Comparison of ENCODE assay signal across 17 cellular contexts in the genomic region with DNA sequence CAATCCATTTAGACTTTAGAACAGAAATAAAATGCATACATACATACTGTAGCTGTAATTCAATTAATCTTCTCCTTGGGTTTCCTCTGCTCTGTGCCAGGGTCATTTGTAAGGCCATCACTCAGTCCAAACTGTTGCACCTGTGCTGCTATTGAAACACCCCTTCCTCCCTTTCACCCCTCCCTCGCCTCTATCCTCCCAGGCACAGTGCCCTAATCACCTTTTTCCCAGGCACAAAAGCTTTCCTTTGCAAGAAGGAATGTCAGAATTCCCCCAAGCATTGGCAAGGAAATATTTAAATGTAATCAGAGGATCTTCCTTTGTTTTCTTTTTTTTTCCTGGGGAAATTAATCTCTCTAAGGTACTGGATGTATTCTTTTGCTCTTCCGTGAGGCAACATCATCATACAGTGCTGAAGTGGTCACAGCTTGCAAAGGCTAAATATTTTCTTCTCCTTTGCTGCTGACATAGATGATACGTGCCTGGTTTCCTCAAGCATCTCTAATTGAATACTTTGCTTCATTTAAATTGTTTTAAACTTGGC.
A peak's percentile ranks its signal among the peaks of the same experiment; 100 is the strongest.
DNase-seq lines count a peak whose midpoint lies in the region; ATAC-seq, FAIRE-seq and TF ChIP-seq lines count a peak whose summit lies in the region.
"Had no signal": no experiment of that assay in that cellular context is flagged by ENCODE, and none has a peak within 500 bp of the region (broad histone marks: within the 10 kb centered on the region; RNA-seq: fewer than 3 reads in every experiment).

No MANE protein-coding gene starts in this region.

- H3K4me3 ChIP-seq in A549 (no peak overlapping the region), HAP-1 (no peak overlapping the region), astrocyte (ENCODE audit: insufficient read depth, low read depth, low read length) (no peak overlapping the region), keratinocyte (ENCODE audit: control insufficient read depth in 2 of 3, extremely low read depth in 1 of 3, insufficient read depth in 2 of 3, low read depth in 1 of 3, low read length in 3 of 3) (no peak overlapping the region)
- H3K4me3 ChIP-seq: GM23248, SJSA1 had no signal

- 85% methylated on average over 3 of the region's 3 CpGs for WGBS in A549 (ENCODE audit: missing lambda C conversion rate)

- no peak for DNase-seq in A549 (ENCODE audit: low read depth in 1 of 2, low spot score in 1 of 2)
- peak; percentile 17 to 34 for DNase-seq in HAP-1 (ENCODE audit: low spot score in 2 of 2)
- peak; percentile 20 for DNase-seq in astrocyte (ENCODE audit: low read depth)
- DNase-seq in keratinocyte (ENCODE audit: low read depth, low spot score) = no peak
- DNase-seq in activated T-cell treated with anti-CD3 and anti-CD28 coated beads, Interleukin-2, amount 50 U/mL, for 1 hour = no peak
- DNase-seq in progenitor cell of endocrine pancreas (ENCODE audit: low spot score, unreplicated experiment) = no peak
- no peak for DNase-seq in GOT3 (lab: John Stamatoyannopoulos, UW)
- no peak for DNase-seq in nucleus accumbens (lab: John Stamatoyannopoulos, UW)
- DNase-seq: ACHN; CD4-positive, CD25-positive, alpha-beta regulatory T cell; DMS79; GDM1; Kasumi-1; NCI-H446; SW 1271 had no signal

- FAIRE-seq in A549 (lab: Jason Lieb, UNC) (no peak), astrocyte (lab: Jason Lieb, UNC) (no peak), keratinocyte (lab: Jason Lieb, UNC) (peak; percentile 20)

- TF ChIP-seq POLR2A in A549 (IDR thresholded peaks at IDR 0.05; ENCODE audit: low read length) = no peak

- ATAC-seq in A549 = no peak

- no peak for TF ChIP-seq EP300 in A549 (IDR thresholded peaks at IDR 0.05)

- no peaks in the 10 kb centered on the region for H3K27me3 ChIP-seq in HAP-1 (ENCODE audit: low read depth)
- H3K27me3 ChIP-seq in astrocyte (ENCODE audit: insufficient read depth, low read length) = no peaks in the 10 kb centered on the region
- H3K27me3 ChIP-seq in keratinocyte (ENCODE audit: control insufficient read depth, extremely low read depth, insufficient read depth, low read length) = no peaks in the 10 kb centered on the region
- H3K27me3 ChIP-seq: SJSA1 had no signal

- H3K4me2 ChIP-seq in A549 = no peak overlapping the region
- no peak overlapping the region for H3K4me2 ChIP-seq in astrocyte (ENCODE audit: low read length)
- H3K4me2 ChIP-seq in keratinocyte (ENCODE audit: control insufficient read depth, extremely low read depth, insufficient read depth, low read depth, low read length) = no peak overlapping the region

- in situ Hi-C loops in HAP-1 (cut with MboI; ENCODE audit: low sequenced_read_pairs) = loop anchor here (10.0 to 25.0 kb wide), 4 partner anchors 357 to 799 kb away; no protein-coding TSS in a partner anchor

- H3K36me3 Mint-ChIP-seq in astrocyte (ENCODE audit: low read depth, unreplicated experiment) = no peaks in the 10 kb centered on the region
- H3K36me3 Mint-ChIP-seq in progenitor cell of endocrine pancreas (ENCODE audit: insufficient read depth) = no peaks in the 10 kb centered on the region
- H3K36me3 Mint-ChIP-seq: CD4-positive, CD25-positive, alpha-beta regulatory T cell had no signal

- H3K9me3 ChIP-seq in A549 (no peaks in the 10 kb centered on the region), HAP-1 (no peaks in the 10 kb centered on the region), astrocyte (ENCODE audit: insufficient read depth, low read depth, low read length) (no peaks in the 10 kb centered on the region), keratinocyte (ENCODE audit: control insufficient read depth, low read depth, low read length) (no peaks in the 10 kb centered on the region)
- H3K9me3 ChIP-seq: SJSA1 had no signal

- H3K36me3 ChIP-seq in HAP-1 (replicated peaks) (no peaks in the 10 kb centered on the region), astrocyte (ENCODE audit: insufficient read depth, low read length) (no peaks in the 10 kb centered on the region), keratinocyte (ENCODE audit: control insufficient read depth in 2 of 2, extremely low read depth in 1 of 2, insufficient read depth in 2 of 2, low read length in 2 of 2) (no peaks in the 10 kb centered on the region)
- H3K36me3 ChIP-seq: SJSA1 had no signal

- H3K9me3 Mint-ChIP-seq in astrocyte (ENCODE audit: unreplicated experiment) (no peaks in the 10 kb centered on the region), progenitor cell of endocrine pancreas (ENCODE audit: low read depth) (no peaks in the 10 kb centered on the region)
- H3K9me3 Mint-ChIP-seq: CD4-positive, CD25-positive, alpha-beta regulatory T cell had no signal

- peaks cover 33% of the 10 kb centered on the region for H3K4me1 Mint-ChIP-seq in astrocyte (ENCODE audit: low read depth, unreplicated experiment)
- H3K4me1 Mint-ChIP-seq in progenitor cell of endocrine pancreas (ENCODE audit: low read depth) = peaks cover 26% of the 10 kb centered on the region
- H3K4me1 Mint-ChIP-seq: CD4-positive, CD25-positive, alpha-beta regulatory T cell had no signal

- H3K79me2 ChIP-seq in astrocyte (ENCODE audit: insufficient read depth, low read length) = no peaks in the 10 kb centered on the region
- no peaks in the 10 kb centered on the region for H3K79me2 ChIP-seq in keratinocyte (ENCODE audit: control insufficient read depth, insufficient read depth, low read length)

- no peak for TF ChIP-seq CTCF in A549 (IDR thresholded peaks at IDR 0.05)
- TF ChIP-seq CTCF in astrocyte (IDR thresholded peaks at IDR 0.05; ENCODE audit: insufficient read depth, low read depth, low read length) = no peak
- TF ChIP-seq CTCF in keratinocyte (optimal IDR thresholded peaks at IDR 0.05 in 1 of 3, IDR thresholded peaks at IDR 0.05 in 1 of 3, conservative IDR thresholded peaks at IDR 0.05 in 1 of 3; ENCODE audit: extremely low read depth in 1 of 3, insufficient read depth in 2 of 3, low read length in 3 of 3) = no peak
- TF ChIP-seq CTCF in progenitor cell of endocrine pancreas (IDR thresholded peaks at IDR 0.05; ENCODE audit: unreplicated experiment) = no peak

- H3K4me1 ChIP-seq in A549 = peaks cover 63% of the 10 kb centered on the region
- peaks cover 38% of the 10 kb centered on the region for H3K4me1 ChIP-seq in HAP-1
- peaks cover 31% of the 10 kb centered on the region for H3K4me1 ChIP-seq in astrocyte (ENCODE audit: insufficient read depth, low read length)
- peaks cover 36% of the 10 kb centered on the region for H3K4me1 ChIP-seq in keratinocyte (ENCODE audit: control insufficient read depth, extremely low read depth, insufficient read depth, low read length)

- H3K9ac ChIP-seq in astrocyte (ENCODE audit: low read length) (no peak overlapping the region), keratinocyte (ENCODE audit: control insufficient read depth, extremely low read depth, insufficient read depth, low read length) (no peak overlapping the region)
- H3K9ac ChIP-seq: GM23248 had no signal

- dilution Hi-C loops in keratinocyte (cut with MboI; ENCODE audit: extremely low pct_ligation_motif_present, low sequenced_read_pairs) = no loop called here

- H2AFZ ChIP-seq in astrocyte (ENCODE audit: low read depth, low read length) (no peak overlapping the region), keratinocyte (ENCODE audit: control insufficient read depth, low read length) (no peak overlapping the region)
- H2AFZ ChIP-seq: GM23248 had no signal

- no peaks in the 10 kb centered on the region for H3K9me1 ChIP-seq in keratinocyte (ENCODE audit: control insufficient read depth, extremely low read depth, insufficient read depth, low read length)

- no peak for TF ChIP-seq RAD21 in A549 (conservative IDR thresholded peaks at IDR 0.05 in 1 of 2, IDR thresholded peaks at IDR 0.05 in 1 of 2)

- POLR2A ChIA-PET in A549 (lab: Yijun Ruan, JAX) = no interaction called here

- H3K27ac ChIP-seq in A549 = peak overlapping the region; percentile 20 to 73; a peak in 5 of 6 replicates
- H3K27ac ChIP-seq in astrocyte (ENCODE audit: low read depth, low read length) = no peak overlapping the region
- H3K27ac ChIP-seq in keratinocyte (ENCODE audit: control insufficient read depth, insufficient read depth, low read length) = no peak overlapping the region
- H3K27ac ChIP-seq: GM23248, SJSA1 had no signal

- H3K27ac Mint-ChIP-seq in astrocyte (ENCODE audit: unreplicated experiment) (peak overlapping the region; percentile 51), progenitor cell of endocrine pancreas (no peak overlapping the region)

- CTCF ChIA-PET in A549 (lab: Yijun Ruan, JAX) = interaction anchor here (0.7 to 1.9 kb wide), 12 partner anchors 11 to 1072 kb away, joined by 3 to 4 read pairs (median 3); no protein-coding TSS in a partner anchor

- H3K27me3 Mint-ChIP-seq in astrocyte (ENCODE audit: low read depth, unreplicated experiment) (no peaks in the 10 kb centered on the region), progenitor cell of endocrine pancreas (peaks cover 4% of the 10 kb centered on the region)

- no peak overlapping the region for H3K4me3 Mint-ChIP-seq in astrocyte (ENCODE audit: unreplicated experiment)
- H3K4me3 Mint-ChIP-seq in progenitor cell of endocrine pancreas (ENCODE audit: low read depth) = no peak overlapping the region
- H3K4me3 Mint-ChIP-seq: CD4-positive, CD25-positive, alpha-beta regulatory T cell had no signal

- no peaks in the 10 kb centered on the region for H4K20me1 ChIP-seq in astrocyte (ENCODE audit: insufficient read depth, low read length)
- H4K20me1 ChIP-seq in keratinocyte (ENCODE audit: control insufficient read depth, extremely low read depth, insufficient read depth, low read length) = no peaks in the 10 kb centered on the region

TF ChIP-seq in A549, 52 proteins besides CTCF, POLR2A, EP300 and RAD21 (continues in another document):
- TF ChIP-seq CHD4 (IDR thresholded peaks at IDR 0.05; ENCODE audit: borderline replicate concordance) (no peak), GATA3 (IDR thresholded peaks at IDR 0.05; ENCODE audit: borderline replicate concordance) (no peak), FOSB (CRISPR knock-in tag; IDR thresholded peaks at IDR 0.05) (no peak), CBX2 (IDR thresholded peaks at IDR 0.05; ENCODE audit: borderline replicate concordance, low read depth) (no peak), BHLHE40 (IDR thresholded peaks at IDR 0.05; ENCODE audit: low read depth, low read length) (no peak), SREBF2 (IDR thresholded peaks at IDR 0.05) (no peak), ZFP36 (IDR thresholded peaks at IDR 0.05; ENCODE audit: borderline replicate concordance, partially characterized antibody) (no peak), NR3C1 (IDR thresholded peaks at IDR 0.05) (no peak), TFCP2L1 (CRISPR knock-in tag; IDR thresholded peaks at IDR 0.05) (no peak), CHD2 (IDR thresholded peaks at IDR 0.05; ENCODE audit: low read length, partially characterized antibody) (no peak), JUN (IDR thresholded peaks at IDR 0.05) (no peak), CEBPB (IDR thresholded peaks at IDR 0.05) (no peak)
- TF ChIP-seq, protein P1, sequence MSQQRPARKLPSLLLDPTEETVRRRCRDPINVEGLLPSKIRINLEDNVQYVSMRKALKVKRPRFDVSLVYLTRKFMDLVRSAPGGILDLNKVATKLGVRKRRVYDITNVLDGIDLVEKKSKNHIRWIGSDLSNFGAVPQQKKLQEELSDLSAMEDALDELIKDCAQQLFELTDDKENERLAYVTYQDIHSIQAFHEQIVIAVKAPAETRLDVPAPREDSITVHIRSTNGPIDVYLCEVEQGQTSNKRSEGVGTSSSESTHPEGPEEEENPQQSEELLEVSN (IDR thresholded peaks at IDR 0.05; ENCODE audit: borderline replicate concordance, low read depth) = no peak

Comparison
In these comparisons a context has a peak if more than half of its experiments do, and no peak if none do; other contexts are left out.
1. DNase-seq: peak in HAP-1 (2 of 2) and astrocyte (single experiment); none in A549 (0 of 2), keratinocyte (single experiment), activated T-cell treated with anti-CD3 and anti-CD28 coated beads, Interleukin-2, amount 50 U/mL, for 1 hour (single experiment), progenitor cell of endocrine pancreas (single experiment), GOT3 (single experiment) and nucleus accumbens (0 of 56).
2. H3K27ac ChIP-seq: peak in A549 (2 of 2); none in astrocyte (single experiment) and keratinocyte (single experiment).